Comparison of ENCODE assay signal across 18 cellular contexts in genomic region chr3:168977696-168978374, GRCh38.
DNase-seq lines count a peak whose midpoint lies in the region; ATAC-seq and TF ChIP-seq lines count a peak whose summit lies in the region.
"Had no signal": no experiment of that assay in that cellular context is flagged by ENCODE, and none has a peak within 500 bp of the region (broad histone marks: within the 10 kb centered on the region; RNA-seq: fewer than 3 reads in every experiment).

No MANE protein-coding gene starts in this region.

- H3K27ac Mint-ChIP-seq in activated CD4-positive, alpha-beta T cell treated with anti-CD3 and anti-CD28 coated beads, Interleukin-2, amount 10 ng/mL, durations not matched to agents 7 days and 5 days: no peak overlapping the region
- H3K27ac Mint-ChIP-seq: activated naive CD8-positive, alpha-beta T cell treated with anti-CD3 and anti-CD28 coated beads, Interleukin-2, amount 50 U/mL, for 24 hours; activated T-cell treated with anti-CD3 and anti-CD28 coated beads, Interleukin-2, amount 50 U/mL, for 24 hours; CD8-positive, alpha-beta T cell; naive thymus-derived CD4-positive, alpha-beta T cell had no signal

- TF ChIP-seq POLR2A in thyroid gland (IDR thresholded peaks at IDR 0.05): no peak

- whole genome bisulfite sequencing in thyroid gland, 2 donors: 14% methylated on average over 5 of the region's 5 CpGs

- H3K9me3 Mint-ChIP-seq in activated CD4-positive, alpha-beta T cell treated with anti-CD3 and anti-CD28 coated beads, Interleukin-2, amount 10 ng/mL, durations not matched to agents 7 days and 5 days: no peaks in the 10 kb centered on the region
- H3K9me3 Mint-ChIP-seq: activated naive CD8-positive, alpha-beta T cell treated with anti-CD3 and anti-CD28 coated beads, Interleukin-2, amount 50 U/mL, for 24 hours; activated T-cell treated with anti-CD3 and anti-CD28 coated beads, Interleukin-2, amount 50 U/mL, for 24 hours; CD8-positive, alpha-beta T cell; naive thymus-derived CD4-positive, alpha-beta T cell had no signal

- DNase-seq in Right ventricle myocardium inferior (ENCODE audit: missing footprints): no peak
- no peak for DNase-seq in left ventricle myocardium inferior
- DNase-seq in choroid plexus epithelial cell (ENCODE audit: low read depth): peak; percentile 20
- DNase-seq in left kidney (ENCODE audit: low read depth, low spot score): peak; percentile 57
- DNase-seq in thyroid gland: peak; percentile 26 to 35
- no peak for DNase-seq in activated CD4-positive, alpha-beta T cell treated with anti-CD3 and anti-CD28 coated beads, Interleukin-2, amount 10 ng/mL, durations not matched to agents 7 days and 5 days
- no peak for DNase-seq in midbrain (lab: John Stamatoyannopoulos, UW)
- DNase-seq: 8988T; activated CD4-positive, alpha-beta T cell treated with anti-CD3 and anti-CD28 coated beads for 4 hours; activated naive CD8-positive, alpha-beta T cell treated with anti-CD3 and anti-CD28 coated beads, Interleukin-2, amount 50 U/mL, for 24 hours; activated T-cell treated with anti-CD3 and anti-CD28 coated beads, Interleukin-2, amount 50 U/mL, for 24 hours; CD8-positive, alpha-beta T cell; islet precursor cell; KG1; naive thymus-derived CD4-positive, alpha-beta T cell; NCI-H1436 treated with DMSO at 0.1 percent for 48 hours had no signal

- no peaks in the 10 kb centered on the region for H3K27me3 Mint-ChIP-seq in activated CD4-positive, alpha-beta T cell treated with anti-CD3 and anti-CD28 coated beads, Interleukin-2, amount 10 ng/mL, durations not matched to agents 7 days and 5 days
- H3K27me3 Mint-ChIP-seq: activated naive CD8-positive, alpha-beta T cell treated with anti-CD3 and anti-CD28 coated beads, Interleukin-2, amount 50 U/mL, for 24 hours; activated T-cell treated with anti-CD3 and anti-CD28 coated beads, Interleukin-2, amount 50 U/mL, for 24 hours; naive thymus-derived CD4-positive, alpha-beta T cell had no signal

- POLR2A ChIA-PET in activated CD4-positive, alpha-beta T cell treated with anti-CD3 and anti-CD28 coated beads, Interleukin-2, amount 10 ng/mL, durations not matched to agents 7 days and 5 days (lab: Charles Lee): no interaction called here

- H3K4me3 ChIP-seq in left ventricle myocardium inferior (no peak overlapping the region), choroid plexus epithelial cell (ENCODE audit: low read depth, low read length) (no peak overlapping the region), thyroid gland (replicated peaks in 1 of 3) (no peak overlapping the region)

- ATAC-seq in Right ventricle myocardium inferior (peak; percentile 60), GM21737 (IDR thresholded peaks at IDR 0.05; ENCODE audit: unreplicated experiment) (no peak)
- ATAC-seq: activated naive CD8-positive, alpha-beta T cell treated with anti-CD3 and anti-CD28 coated beads, Interleukin-2, amount 50 U/mL, for 24 hours; CD8-positive, alpha-beta T cell; naive thymus-derived CD4-positive, alpha-beta T cell had no signal

- H3K36me3 Mint-ChIP-seq in activated CD4-positive, alpha-beta T cell treated with anti-CD3 and anti-CD28 coated beads, Interleukin-2, amount 10 ng/mL, durations not matched to agents 7 days and 5 days (ENCODE audit: low read depth): no peaks in the 10 kb centered on the region
- H3K36me3 Mint-ChIP-seq: CD8-positive, alpha-beta T cell; naive thymus-derived CD4-positive, alpha-beta T cell had no signal

- H3K27me3 ChIP-seq in left ventricle myocardium inferior (ENCODE audit: low read depth) (no peaks in the 10 kb centered on the region), thyroid gland (no peaks in the 10 kb centered on the region)

- TF ChIP-seq CTCF in left ventricle myocardium inferior (IDR thresholded peaks at IDR 0.05; ENCODE audit: borderline replicate concordance) (no peak), choroid plexus epithelial cell (conservative IDR thresholded peaks at IDR 0.05; ENCODE audit: low read depth, low read length) (no peak), thyroid gland (IDR thresholded peaks at IDR 0.05) (no peak)

- H3K27ac ChIP-seq in left ventricle myocardium inferior (replicated peaks) (no peak overlapping the region), thyroid gland (peak overlapping the region; percentile 43 to 70 (median 47))
- H3K27ac ChIP-seq: RWPE1 had no signal

- intact Hi-C loops in Right ventricle myocardium inferior (cut with DNase I): no loop called here
- intact Hi-C loops in left ventricle myocardium inferior (cut with micrococcal nuclease): no loop called here
- intact Hi-C loops in thyroid gland (cut with DNase I): no loop called here

- H3K36me3 ChIP-seq in left ventricle myocardium inferior (no peaks in the 10 kb centered on the region), thyroid gland (no peaks in the 10 kb centered on the region)

- H3K4me1 ChIP-seq in left ventricle myocardium inferior: no peaks in the 10 kb centered on the region
- H3K4me1 ChIP-seq in thyroid gland: peaks cover 12 to 38% of the 10 kb centered on the region in 2 donors

- H3K4me3 Mint-ChIP-seq in activated CD4-positive, alpha-beta T cell treated with anti-CD3 and anti-CD28 coated beads, Interleukin-2, amount 10 ng/mL, durations not matched to agents 7 days and 5 days: no peak overlapping the region
- H3K4me3 Mint-ChIP-seq: activated naive CD8-positive, alpha-beta T cell treated with anti-CD3 and anti-CD28 coated beads, Interleukin-2, amount 50 U/mL, for 24 hours; activated T-cell treated with anti-CD3 and anti-CD28 coated beads, Interleukin-2, amount 50 U/mL, for 24 hours; CD8-positive, alpha-beta T cell; naive thymus-derived CD4-positive, alpha-beta T cell had no signal

- H3K9me3 ChIP-seq in left ventricle myocardium inferior (replicated peaks) (no peaks in the 10 kb centered on the region), thyroid gland (no peaks in the 10 kb centered on the region)

- CTCF ChIA-PET in activated CD4-positive, alpha-beta T cell treated with anti-CD3 and anti-CD28 coated beads, Interleukin-2, amount 10 ng/mL, durations not matched to agents 7 days and 5 days (lab: Charles Lee): no interaction called here

- no peaks in the 10 kb centered on the region for H3K4me1 Mint-ChIP-seq in activated CD4-positive, alpha-beta T cell treated with anti-CD3 and anti-CD28 coated beads, Interleukin-2, amount 10 ng/mL, durations not matched to agents 7 days and 5 days
- H3K4me1 Mint-ChIP-seq: activated naive CD8-positive, alpha-beta T cell treated with anti-CD3 and anti-CD28 coated beads, Interleukin-2, amount 50 U/mL, for 24 hours; naive thymus-derived CD4-positive, alpha-beta T cell had no signal

Comparison
In these comparisons a context has a peak if more than half of its experiments do, and no peak if none do; other contexts are left out.
1. DNase-seq: peak in choroid plexus epithelial cell (single experiment), left kidney (single experiment) and thyroid gland (2 of 2); none in Right ventricle myocardium inferior (single experiment), left ventricle myocardium inferior (single experiment), activated CD4-positive, alpha-beta T cell treated with anti-CD3 and anti-CD28 coated beads, Interleukin-2, amount 10 ng/mL, durations not matched to agents 7 days and 5 days (single experiment) and midbrain (single experiment).